2 cellular contexts compared by ENCODE assay signal in the genomic region with DNA sequence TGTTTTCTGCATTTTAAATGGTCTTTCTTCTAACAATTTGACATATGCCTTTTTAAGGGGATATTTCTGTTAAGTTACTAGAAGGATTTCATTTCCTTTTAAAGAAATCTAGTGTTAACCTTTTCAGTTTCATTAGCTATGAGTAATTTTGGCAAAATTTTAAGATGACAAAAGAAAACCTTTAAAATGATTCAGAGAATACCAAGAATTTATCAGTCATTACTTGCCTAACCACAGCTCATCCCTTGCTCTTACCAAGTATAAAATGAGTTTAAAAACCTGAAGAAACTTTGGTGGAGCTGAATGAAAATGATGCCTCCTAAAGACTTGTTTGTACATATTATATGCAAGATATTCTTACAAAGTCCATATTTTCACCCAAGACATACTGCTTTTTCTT.
TF ChIP-seq lines count a peak whose summit lies in the region.

No MANE protein-coding gene starts in this region.

TF ChIP-seq in GM12878, 131 proteins besides CTCF, POLR2A, EP300 and RAD21 (continued from another document and continues in another):
- TF ChIP-seq MYC (IDR thresholded peaks at IDR 0.05; ENCODE audit: insufficient read depth, insufficient read length, insufficient replicate concordance, low read length, severe bottlenecking) (no peak), ZBED1 (IDR thresholded peaks at IDR 0.05; ENCODE audit: borderline replicate concordance) (no peak), WRNIP1 (IDR thresholded peaks at IDR 0.05; ENCODE audit: borderline replicate concordance, low read depth, low read length) (no peak), HDAC6 (IDR thresholded peaks at IDR 0.05; ENCODE audit: unreplicated experiment) (no peak), TCF7 (IDR thresholded peaks at IDR 0.05; ENCODE audit: borderline replicate concordance) (peak; percentile 63; the same call in 1 of the 2 replicates), STAT3 (IDR thresholded peaks at IDR 0.05; ENCODE audit: low read depth, low read length) (no peak), IKZF2 (IDR thresholded peaks at IDR 0.05) (0 out of 4 replicates have a peak, but pooled peaks have one; percentile 31 to 39), DPF2 (IDR thresholded peaks at IDR 0.05) (peak; percentile 32; the same call in 1 of the 2 replicates), SP1 (IDR thresholded peaks at IDR 0.05; ENCODE audit: low read depth, low read length) (no peak), HDAC2 (IDR thresholded peaks at IDR 0.05) (no peak), MXI1 (IDR thresholded peaks at IDR 0.05; ENCODE audit: low read depth, low read length) (no peak), GATAD2B (conservative IDR thresholded peaks at IDR 0.05; ENCODE audit: low read depth) (no peak), CEBPB (IDR thresholded peaks at IDR 0.05; ENCODE audit: borderline replicate concordance in 1 of 2, low read depth in 2 of 2, low read length in 2 of 2) (no peak), SMC3 (IDR thresholded peaks at IDR 0.05; ENCODE audit: borderline replicate concordance, low read length) (no peak), BHLHE40 (IDR thresholded peaks at IDR 0.05; ENCODE audit: borderline replicate concordance in 1 of 2, low read depth in 2 of 2, low read length in 1 of 2) (no peak)
- TF ChIP-seq, protein P1, sequence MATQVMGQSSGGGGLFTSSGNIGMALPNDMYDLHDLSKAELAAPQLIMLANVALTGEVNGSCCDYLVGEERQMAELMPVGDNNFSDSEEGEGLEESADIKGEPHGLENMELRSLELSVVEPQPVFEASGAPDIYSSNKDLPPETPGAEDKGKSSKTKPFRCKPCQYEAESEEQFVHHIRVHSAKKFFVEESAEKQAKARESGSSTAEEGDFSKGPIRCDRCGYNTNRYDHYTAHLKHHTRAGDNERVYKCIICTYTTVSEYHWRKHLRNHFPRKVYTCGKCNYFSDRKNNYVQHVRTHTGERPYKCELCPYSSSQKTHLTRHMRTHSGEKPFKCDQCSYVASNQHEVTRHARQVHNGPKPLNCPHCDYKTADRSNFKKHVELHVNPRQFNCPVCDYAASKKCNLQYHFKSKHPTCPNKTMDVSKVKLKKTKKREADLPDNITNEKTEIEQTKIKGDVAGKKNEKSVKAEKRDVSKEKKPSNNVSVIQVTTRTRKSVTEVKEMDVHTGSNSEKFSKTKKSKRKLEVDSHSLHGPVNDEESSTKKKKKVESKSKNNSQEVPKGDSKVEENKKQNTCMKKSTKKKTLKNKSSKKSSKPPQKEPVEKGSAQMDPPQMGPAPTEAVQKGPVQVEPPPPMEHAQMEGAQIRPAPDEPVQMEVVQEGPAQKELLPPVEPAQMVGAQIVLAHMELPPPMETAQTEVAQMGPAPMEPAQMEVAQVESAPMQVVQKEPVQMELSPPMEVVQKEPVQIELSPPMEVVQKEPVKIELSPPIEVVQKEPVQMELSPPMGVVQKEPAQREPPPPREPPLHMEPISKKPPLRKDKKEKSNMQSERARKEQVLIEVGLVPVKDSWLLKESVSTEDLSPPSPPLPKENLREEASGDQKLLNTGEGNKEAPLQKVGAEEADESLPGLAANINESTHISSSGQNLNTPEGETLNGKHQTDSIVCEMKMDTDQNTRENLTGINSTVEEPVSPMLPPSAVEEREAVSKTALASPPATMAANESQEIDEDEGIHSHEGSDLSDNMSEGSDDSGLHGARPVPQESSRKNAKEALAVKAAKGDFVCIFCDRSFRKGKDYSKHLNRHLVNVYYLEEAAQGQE (IDR thresholded peaks at IDR 0.05; ENCODE audit: low read depth, low read length): no peak
- TF ChIP-seq, protein P2, sequence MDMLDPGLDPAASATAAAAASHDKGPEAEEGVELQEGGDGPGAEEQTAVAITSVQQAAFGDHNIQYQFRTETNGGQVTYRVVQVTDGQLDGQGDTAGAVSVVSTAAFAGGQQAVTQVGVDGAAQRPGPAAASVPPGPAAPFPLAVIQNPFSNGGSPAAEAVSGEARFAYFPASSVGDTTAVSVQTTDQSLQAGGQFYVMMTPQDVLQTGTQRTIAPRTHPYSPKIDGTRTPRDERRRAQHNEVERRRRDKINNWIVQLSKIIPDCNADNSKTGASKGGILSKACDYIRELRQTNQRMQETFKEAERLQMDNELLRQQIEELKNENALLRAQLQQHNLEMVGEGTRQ (IDR thresholded peaks at IDR 0.05; ENCODE audit: borderline replicate concordance, low read depth, low read length): no peak
- TF ChIP-seq, protein P3, sequence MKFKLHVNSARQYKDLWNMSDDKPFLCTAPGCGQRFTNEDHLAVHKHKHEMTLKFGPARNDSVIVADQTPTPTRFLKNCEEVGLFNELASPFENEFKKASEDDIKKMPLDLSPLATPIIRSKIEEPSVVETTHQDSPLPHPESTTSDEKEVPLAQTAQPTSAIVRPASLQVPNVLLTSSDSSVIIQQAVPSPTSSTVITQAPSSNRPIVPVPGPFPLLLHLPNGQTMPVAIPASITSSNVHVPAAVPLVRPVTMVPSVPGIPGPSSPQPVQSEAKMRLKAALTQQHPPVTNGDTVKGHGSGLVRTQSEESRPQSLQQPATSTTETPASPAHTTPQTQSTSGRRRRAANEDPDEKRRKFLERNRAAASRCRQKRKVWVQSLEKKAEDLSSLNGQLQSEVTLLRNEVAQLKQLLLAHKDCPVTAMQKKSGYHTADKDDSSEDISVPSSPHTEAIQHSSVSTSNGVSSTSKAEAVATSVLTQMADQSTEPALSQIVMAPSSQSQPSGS (IDR thresholded peaks at IDR 0.05; ENCODE audit: low read length): peak; percentile 67
- TF ChIP-seq, protein P4, sequence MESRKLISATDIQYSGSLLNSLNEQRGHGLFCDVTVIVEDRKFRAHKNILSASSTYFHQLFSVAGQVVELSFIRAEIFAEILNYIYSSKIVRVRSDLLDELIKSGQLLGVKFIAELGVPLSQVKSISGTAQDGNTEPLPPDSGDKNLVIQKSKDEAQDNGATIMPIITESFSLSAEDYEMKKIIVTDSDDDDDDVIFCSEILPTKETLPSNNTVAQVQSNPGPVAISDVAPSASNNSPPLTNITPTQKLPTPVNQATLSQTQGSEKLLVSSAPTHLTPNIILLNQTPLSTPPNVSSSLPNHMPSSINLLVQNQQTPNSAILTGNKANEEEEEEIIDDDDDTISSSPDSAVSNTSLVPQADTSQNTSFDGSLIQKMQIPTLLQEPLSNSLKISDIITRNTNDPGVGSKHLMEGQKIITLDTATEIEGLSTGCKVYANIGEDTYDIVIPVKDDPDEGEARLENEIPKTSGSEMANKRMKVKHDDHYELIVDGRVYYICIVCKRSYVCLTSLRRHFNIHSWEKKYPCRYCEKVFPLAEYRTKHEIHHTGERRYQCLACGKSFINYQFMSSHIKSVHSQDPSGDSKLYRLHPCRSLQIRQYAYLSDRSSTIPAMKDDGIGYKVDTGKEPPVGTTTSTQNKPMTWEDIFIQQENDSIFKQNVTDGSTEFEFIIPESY (IDR thresholded peaks at IDR 0.05): no peak

TF ChIP-seq in HepG2, 621 proteins besides CTCF, POLR2A, EP300 and RAD21 (continued from another document):
- no peak for TF ChIP-seq ZNF552 (CRISPR knock-in tag; IDR thresholded peaks at IDR 0.05; ENCODE audit: borderline replicate concordance)
- TF ChIP-seq ZNF709 (CRISPR knock-in tag; IDR thresholded peaks at IDR 0.05): no peak
- no peak for TF ChIP-seq ZNF501 (CRISPR knock-in tag; IDR thresholded peaks at IDR 0.05)
- TF ChIP-seq, protein P5, sequence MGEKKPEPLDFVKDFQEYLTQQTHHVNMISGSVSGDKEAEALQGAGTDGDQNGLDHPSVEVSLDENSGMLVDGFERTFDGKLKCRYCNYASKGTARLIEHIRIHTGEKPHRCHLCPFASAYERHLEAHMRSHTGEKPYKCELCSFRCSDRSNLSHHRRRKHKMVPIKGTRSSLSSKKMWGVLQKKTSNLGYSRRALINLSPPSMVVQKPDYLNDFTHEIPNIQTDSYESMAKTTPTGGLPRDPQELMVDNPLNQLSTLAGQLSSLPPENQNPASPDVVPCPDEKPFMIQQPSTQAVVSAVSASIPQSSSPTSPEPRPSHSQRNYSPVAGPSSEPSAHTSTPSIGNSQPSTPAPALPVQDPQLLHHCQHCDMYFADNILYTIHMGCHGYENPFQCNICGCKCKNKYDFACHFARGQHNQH (CRISPR knock-in tag; IDR thresholded peaks at IDR 0.05): no peak
- no peak for TF ChIP-seq HOXD1 (CRISPR knock-in tag; IDR thresholded peaks at IDR 0.05)
- no peak for TF ChIP-seq RFX1 (IDR thresholded peaks at IDR 0.05)
- no peak for TF ChIP-seq SP5 (CRISPR knock-in tag; IDR thresholded peaks at IDR 0.05; ENCODE audit: borderline replicate concordance, low read depth)
- TF ChIP-seq, protein P6, sequence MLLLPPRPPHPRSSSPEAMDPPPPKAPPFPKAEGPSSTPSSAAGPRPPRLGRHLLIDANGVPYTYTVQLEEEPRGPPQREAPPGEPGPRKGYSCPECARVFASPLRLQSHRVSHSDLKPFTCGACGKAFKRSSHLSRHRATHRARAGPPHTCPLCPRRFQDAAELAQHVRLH (CRISPR knock-in tag; IDR thresholded peaks at IDR 0.05; ENCODE audit: borderline replicate concordance, low read depth): no peak
- TF ChIP-seq ZNF543 (CRISPR knock-in tag; IDR thresholded peaks at IDR 0.05): no peak
- TF ChIP-seq SMAD1 (CRISPR knock-in tag; IDR thresholded peaks at IDR 0.05; ENCODE audit: borderline replicate concordance, low read depth): no peak
- no peak for TF ChIP-seq ZNF382 (CRISPR knock-in tag; IDR thresholded peaks at IDR 0.05; ENCODE audit: borderline replicate concordance)
- TF ChIP-seq BCL6 (CRISPR knock-in tag; IDR thresholded peaks at IDR 0.05): no peak
